Comparison of ENCODE assay signal across 8 cellular contexts in the genomic region with DNA sequence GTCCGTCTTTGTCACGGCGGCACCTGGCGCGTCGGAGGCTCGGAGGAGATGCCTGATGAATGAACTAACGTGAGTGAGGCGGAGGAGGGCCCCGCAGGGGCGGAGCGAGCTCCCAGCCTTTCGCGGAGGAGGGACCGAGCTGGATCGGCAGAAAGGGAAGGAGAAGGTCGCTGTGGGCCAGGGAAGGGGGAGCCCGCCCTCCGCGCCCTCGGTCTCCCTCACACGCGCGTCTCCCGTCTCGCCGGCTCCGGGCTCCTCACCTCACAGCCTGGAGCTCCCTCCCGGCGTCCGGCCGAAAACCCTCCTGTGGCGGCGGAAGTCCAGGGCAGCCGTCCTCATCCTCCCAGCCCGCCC. TPM values are rescaled to one million over a fixed set of nuclear protein-coding genes. Genes with fewer than 3 reads are reported as not detected.
A peak's percentile ranks its signal among the peaks of the same experiment; 100 is the strongest.
DNase-seq lines count a peak whose midpoint lies in the region; ATAC-seq and TF ChIP-seq lines count a peak whose summit lies in the region.

No MANE protein-coding gene starts in this region.

- H3K27me3 ChIP-seq in duodenal mucosa (ENCODE audit: control insufficient read depth in 1 of 2, insufficient read depth in 2 of 2, low read length in 2 of 2) (no peaks in the 10 kb centered on the region), lung (ENCODE audit: control insufficient read depth, insufficient read depth) (no peaks in the 10 kb centered on the region)

- H3K9me3 ChIP-seq in duodenal mucosa (ENCODE audit: control insufficient read depth in 1 of 2, low read length in 2 of 2): no peaks in the 10 kb centered on the region
- no peaks in the 10 kb centered on the region for H3K9me3 ChIP-seq in lung (ENCODE audit: control insufficient read depth in 2 of 2, insufficient read depth in 1 of 2, low read length in 1 of 2)

- ATAC-seq in GM19025 (IDR thresholded peaks at IDR 0.05; ENCODE audit: low read depth, unreplicated experiment): peak; percentile 54
- ATAC-seq in HG03196 (IDR thresholded peaks at IDR 0.05; ENCODE audit: unreplicated experiment): peak; percentile 64
- ATAC-seq in lung (ENCODE audit: insufficient read depth, low FRiP score): peak; percentile 73

- H3K4me1 ChIP-seq in duodenal mucosa (ENCODE audit: control insufficient read depth in 1 of 2, insufficient read depth in 2 of 2, low read length in 2 of 2): peaks cover 20 to 21% of the 10 kb centered on the region in 2 donors
- H3K4me1 ChIP-seq in lung (ENCODE audit: control insufficient read depth in 2 of 2, insufficient read depth in 2 of 2, low read length in 2 of 2): peaks cover 0 to 24% of the 10 kb centered on the region in 2 donors

- DNase-seq in Ammon's horn (ENCODE audit: low spot score) (peak; percentile 66), NCI-H526 treated with DMSO at 0.1 percent for 48 hours (lab: John Stamatoyannopoulos, UW) (peak; percentile 33), lung (ENCODE audit: low spot score) (peak; percentile 79)
- DNase-seq in activated CD4-positive, alpha-beta T cell treated with anti-CD3 and anti-CD28 coated beads, Interleukin-2, amount 50 U/mL, for 48 hours: peak; percentile 76 to 84
- DNase-seq in stimulated activated CD4-positive, alpha-beta T cell treated with anti-CD3 and anti-CD28 coated beads, TNF-alpha, amount 100 ng/mL, for 48 hours (ENCODE audit: low read depth in 3 of 3): peak; percentile 56 to 61 (median 56)

- H3K9ac ChIP-seq in duodenal mucosa (ENCODE audit: low read depth in 1 of 2, low read length in 2 of 2): peak overlapping the region; percentile 67 to 76

- H3K4me3 ChIP-seq in duodenal mucosa (ENCODE audit: low read depth in 1 of 2, low read length in 2 of 2): peak overlapping the region; percentile 71 to 87
- peak overlapping the region; percentile 74 for H3K4me3 ChIP-seq in lung

- no peak for TF ChIP-seq CTCF in lung (IDR thresholded peaks at IDR 0.05; ENCODE audit: control extremely low read depth, extremely low read depth)

- H3K27ac ChIP-seq in duodenal mucosa (ENCODE audit: low read depth, low read length) (no peak overlapping the region), lung (ENCODE audit: low read depth in 1 of 2, low read length in 1 of 2) (peak overlapping the region; percentile 89 to 94)

- 0 to 1% methylated on average over 32 to 36 of the region's 36 CpGs for WGBS in lung, 2 donors

- H3K36me3 ChIP-seq in duodenal mucosa (ENCODE audit: control insufficient read depth in 1 of 2, insufficient read depth in 2 of 2, low read length in 2 of 2): peaks cover 0 to 17% of the 10 kb centered on the region in 2 donors
- peaks cover 4 to 21% of the 10 kb centered on the region in 2 donors for H3K36me3 ChIP-seq in lung (ENCODE audit: control insufficient read depth in 2 of 2, insufficient read depth in 2 of 2, low read length in 2 of 2)

RNA-seq across cellular contexts. Expression of a gene that starts 0.5 kb away (rescaled TPM):
- total RNA-seq in lung: 10 to 100 TPM; 21.9 to 43.4 TPM
- polyA plus RNA-seq in lung: 1 to 10 TPM; 8.2 to 9.2 TPM
